ENCODE assay signal across 9 cellular contexts in genomic region chr6:105401247-105402089, GRCh38. TPM values are rescaled to one million over a fixed set of nuclear protein-coding genes. Genes with fewer than 3 reads are reported as not detected.
DNase-seq lines count a peak whose midpoint lies in the region; ATAC-seq and TF ChIP-seq lines count a peak whose summit lies in the region.
"Had no signal": no experiment of that assay in that cellular context is flagged by ENCODE, and none has a peak within 500 bp of the region (broad histone marks: within the 10 kb centered on the region; RNA-seq: fewer than 3 reads in every experiment).

No MANE protein-coding gene starts in this region.

- peak overlapping the region; percentile 93 for H3K4me2 ChIP-seq in OCI-LY1 (ENCODE audit: low read length)

- H3K9me3 Mint-ChIP-seq in osteocyte (ENCODE audit: unreplicated experiment), result no peaks in the 10 kb centered on the region

- H3K79me2 ChIP-seq in OCI-LY1 (ENCODE audit: insufficient read depth, low read length), result peaks cover 12% of the 10 kb centered on the region; the same call in 1 of the 2 replicates

- no peak for ATAC-seq in left lobe of liver

- peak overlapping the region; percentile 77 for H3K27ac Mint-ChIP-seq in osteocyte (ENCODE audit: unreplicated experiment)

- DNase-seq in DMS 273 (lab: John Stamatoyannopoulos, UW; ENCODE audit: unreplicated experiment) (peak; percentile 58), epidermal melanocyte (ENCODE audit: insufficient read length, low spot score) (peak; percentile 36), osteocyte (ENCODE audit: extremely low spot score, unreplicated experiment) (no peak), left lobe of liver (ENCODE audit: low spot score) (no peak), HK-2 (ENCODE audit: unreplicated experiment) (no peak), retina (no peak)
- no peak for DNase-seq in effector CD4-positive, alpha-beta T cell
- DNase-seq: activated CD8-positive, alpha-beta memory T cell treated with anti-CD3 and anti-CD28 coated beads, Interleukin-2, amount 50 U/mL, for 4 hours had no signal

- TF ChIP-seq CTCF in OCI-LY1 (IDR thresholded peaks at IDR 0.05; ENCODE audit: low read length) (no peak), osteocyte (IDR thresholded peaks at IDR 0.05) (no peak)

- H3K4me3 ChIP-seq in OCI-LY1 (ENCODE audit: low read depth, low read length, poor library complexity, severe bottlenecking), result peak overlapping the region; percentile 100

- H3K36me3 ChIP-seq in OCI-LY1 (ENCODE audit: insufficient read depth, low read length), result peaks cover 3% of the 10 kb centered on the region; the same call in 1 of the 2 replicates

- H3K9me3 ChIP-seq in OCI-LY1 (ENCODE audit: low read length), result no peaks in the 10 kb centered on the region

- H2AFZ ChIP-seq in OCI-LY1 (ENCODE audit: low read length), result no peak overlapping the region

- peak overlapping the region; percentile 92 for H3K4me3 Mint-ChIP-seq in osteocyte (ENCODE audit: unreplicated experiment)

- H3K36me3 Mint-ChIP-seq in osteocyte (ENCODE audit: unreplicated experiment), result peaks cover 2% of the 10 kb centered on the region

- peaks cover 47% of the 10 kb centered on the region for H3K4me1 ChIP-seq in OCI-LY1 (ENCODE audit: insufficient read depth, low read length, severe bottlenecking)

- H3K9ac ChIP-seq in OCI-LY1 (ENCODE audit: low read length), result peak overlapping the region; percentile 97

- H3K27ac ChIP-seq in OCI-LY1 (ENCODE audit: low read depth, low read length, poor library complexity, severe bottlenecking), result no peak overlapping the region

- no peaks in the 10 kb centered on the region for H3K27me3 Mint-ChIP-seq in osteocyte (ENCODE audit: unreplicated experiment)

- no peaks in the 10 kb centered on the region for H4K20me1 ChIP-seq in OCI-LY1 (ENCODE audit: insufficient read depth, low read length)

- no peaks in the 10 kb centered on the region for H3K27me3 ChIP-seq in OCI-LY1 (ENCODE audit: insufficient read depth, low read length)

- H3K4me1 Mint-ChIP-seq in osteocyte (ENCODE audit: unreplicated experiment), result peaks cover 30% of the 10 kb centered on the region

- H3F3A ChIP-seq in OCI-LY1 (ENCODE audit: insufficient read depth, low read length), result no peaks in the 10 kb centered on the region

- no peaks in the 10 kb centered on the region for H3K9me2 ChIP-seq in OCI-LY1 (ENCODE audit: low read depth, low read length)

RNA-seq across cellular contexts. Expression of gene PREP, which starts 1.4 kb away (rescaled TPM):
- 35.7 and 36.9 TPM in 2 replicates for total RNA-seq in osteocyte
- total RNA-seq in left lobe of liver, result 14.0 TPM

Comparison
In these comparisons a context has a peak if more than half of its experiments do, and no peak if none do; other contexts are left out.
1. DNase-seq: peak in DMS 273 (single experiment) and epidermal melanocyte (single experiment); none in osteocyte (single experiment), left lobe of liver (single experiment), effector CD4-positive, alpha-beta T cell (single experiment), HK-2 (single experiment) and retina (single experiment).